27 cellular contexts compared by ENCODE assay signal in genomic region chr15:22877122-22877521, GRCh38.
"Had no signal": no experiment of that assay in that cellular context is flagged by ENCODE, and none has a peak within 500 bp of the region (broad histone marks: within the 10 kb centered on the region; RNA-seq: fewer than 3 reads in every experiment).

No MANE protein-coding gene starts in this region.

- H3K79me2 ChIP-seq: hepatocyte had no signal

- H3K4me2 ChIP-seq: hepatocyte had no signal

- H3K4me3 ChIP-seq: coronary artery, dorsolateral prefrontal cortex, esophagus squamous epithelium, gastrocnemius medialis, heart left ventricle, hepatocyte, left ventricle myocardium inferior, lower lobe of right lung, mucosa of descending colon had no signal

- H3K27me3 ChIP-seq: dorsolateral prefrontal cortex, esophagus squamous epithelium, gastrocnemius medialis, heart left ventricle, hepatocyte had no signal

- ATAC-seq: gastrocnemius medialis; left colon; left lobe of liver; lower lobe of right lung; mucosa of descending colon; naive thymus-derived CD4-positive, alpha-beta T cell had no signal

- H3K4me3 Mint-ChIP-seq: immature natural killer cell; mesothelial cell of epicardium; naive thymus-derived CD4-positive, alpha-beta T cell had no signal

- H3K4me1 ChIP-seq: gastrocnemius medialis, lower lobe of right lung had no signal

- H3K27ac Mint-ChIP-seq: immature natural killer cell; mesothelial cell of epicardium; naive thymus-derived CD4-positive, alpha-beta T cell had no signal

- DNase-seq: dermis blood vessel endothelial cell; effector CD4-positive, alpha-beta T cell; effector memory CD4-positive, alpha-beta T cell; erythroblast; esophagus squamous epithelium; foreskin fibroblast; foreskin melanocyte; gastrocnemius medialis; heart left ventricle; hypothalamus; immature natural killer cell; islet precursor cell; kidney glomerular epithelial cell; left colon; left ventricle myocardium inferior; lower lobe of right lung; mesenchymal stem cell; mucosa of descending colon; naive thymus-derived CD4-positive, alpha-beta T cell had no signal

- FAIRE-seq: colon, kidney had no signal

- H3K9me3 ChIP-seq: esophagus squamous epithelium, gastrocnemius medialis, heart left ventricle, lower lobe of right lung, mucosa of descending colon had no signal

- H2AFZ ChIP-seq: hepatocyte had no signal

- H3K27ac ChIP-seq: coronary artery, dorsolateral prefrontal cortex, epithelial cell of prostate, esophagus squamous epithelium, gastrocnemius medialis, heart left ventricle, hepatocyte, left ventricle myocardium inferior, lower lobe of right lung had no signal

- H3K4me1 Mint-ChIP-seq: immature natural killer cell; mesothelial cell of epicardium; naive thymus-derived CD4-positive, alpha-beta T cell had no signal
